ENCODE assay signal across 1 cellular context in genomic region chr5:111757582-111758283, GRCh38.
A peak's percentile ranks its signal among the peaks of the same experiment; 100 is the strongest.
TF ChIP-seq lines count a peak whose summit lies in the region.

No MANE protein-coding gene starts in this region.

TF ChIP-seq in HEK293, 187 proteins besides CTCF, POLR2A, EP300 and RAD21 (continued from another document and continues in another):
- TF ChIP-seq ZNF513 (tag by site-specific recombination; IDR thresholded peaks at IDR 0.05): no peak
- no peak for TF ChIP-seq ZNF157 (tag by site-specific recombination; IDR thresholded peaks at IDR 0.05)
- TF ChIP-seq, protein P1, sequence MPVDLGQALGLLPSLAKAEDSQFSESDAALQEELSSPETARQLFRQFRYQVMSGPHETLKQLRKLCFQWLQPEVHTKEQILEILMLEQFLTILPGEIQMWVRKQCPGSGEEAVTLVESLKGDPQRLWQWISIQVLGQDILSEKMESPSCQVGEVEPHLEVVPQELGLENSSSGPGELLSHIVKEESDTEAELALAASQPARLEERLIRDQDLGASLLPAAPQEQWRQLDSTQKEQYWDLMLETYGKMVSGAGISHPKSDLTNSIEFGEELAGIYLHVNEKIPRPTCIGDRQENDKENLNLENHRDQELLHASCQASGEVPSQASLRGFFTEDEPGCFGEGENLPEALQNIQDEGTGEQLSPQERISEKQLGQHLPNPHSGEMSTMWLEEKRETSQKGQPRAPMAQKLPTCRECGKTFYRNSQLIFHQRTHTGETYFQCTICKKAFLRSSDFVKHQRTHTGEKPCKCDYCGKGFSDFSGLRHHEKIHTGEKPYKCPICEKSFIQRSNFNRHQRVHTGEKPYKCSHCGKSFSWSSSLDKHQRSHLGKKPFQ (tag by site-specific recombination; IDR thresholded peaks at IDR 0.05): no peak
- peak; percentile 89 for TF ChIP-seq KLF10 (tag by site-specific recombination; IDR thresholded peaks at IDR 0.05)
- TF ChIP-seq ZNF132 (tag by site-specific recombination; IDR thresholded peaks at IDR 0.05; ENCODE audit: borderline replicate concordance): no peak
- no peak for TF ChIP-seq ZNF140 (tag by site-specific recombination; IDR thresholded peaks at IDR 0.05)
- no peak for TF ChIP-seq ZNF48 (tag by site-specific recombination; IDR thresholded peaks at IDR 0.05)
- no peak for TF ChIP-seq ZNF664 (tag by site-specific recombination; IDR thresholded peaks at IDR 0.05)
- no peak for TF ChIP-seq ZNF529 (tag by site-specific recombination; IDR thresholded peaks at IDR 0.05; ENCODE audit: insufficient replicate concordance)
- TF ChIP-seq TCF7L2 (IDR thresholded peaks at IDR 0.05; ENCODE audit: borderline replicate concordance, low read depth, low read length): no peak
- no peak for TF ChIP-seq ZNF830 (tag by site-specific recombination; IDR thresholded peaks at IDR 0.05; ENCODE audit: low read depth)
- TF ChIP-seq ZNF174 (tag by site-specific recombination; IDR thresholded peaks at IDR 0.05): no peak
- no peak for TF ChIP-seq ZNF76 (tag by site-specific recombination; IDR thresholded peaks at IDR 0.05; ENCODE audit: borderline replicate concordance, low read depth)
- no peak for TF ChIP-seq ZNF223 (tag by site-specific recombination; IDR thresholded peaks at IDR 0.05)
- TF ChIP-seq SCRT1 (tag by site-specific recombination; IDR thresholded peaks at IDR 0.05; ENCODE audit: borderline replicate concordance): no peak
- TF ChIP-seq ZNF677 (tag by site-specific recombination; IDR thresholded peaks at IDR 0.05): no peak
- no peak for TF ChIP-seq ZNF514 (tag by site-specific recombination; IDR thresholded peaks at IDR 0.05)
- no peak for TF ChIP-seq ZNF701 (tag by site-specific recombination; IDR thresholded peaks at IDR 0.05)
- no peak for TF ChIP-seq ZNF768 (tag by site-specific recombination; IDR thresholded peaks at IDR 0.05)
- TF ChIP-seq, protein P2, sequence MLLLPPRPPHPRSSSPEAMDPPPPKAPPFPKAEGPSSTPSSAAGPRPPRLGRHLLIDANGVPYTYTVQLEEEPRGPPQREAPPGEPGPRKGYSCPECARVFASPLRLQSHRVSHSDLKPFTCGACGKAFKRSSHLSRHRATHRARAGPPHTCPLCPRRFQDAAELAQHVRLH (tag by site-specific recombination; IDR thresholded peaks at IDR 0.05): peak; percentile 26; the same call in 1 of the 2 replicates
- TF ChIP-seq ZBTB44 (tag by site-specific recombination; IDR thresholded peaks at IDR 0.05): no peak
- peak; percentile 55; the same call in 1 of the 2 replicates for TF ChIP-seq ZBTB48 (tag by site-specific recombination; IDR thresholded peaks at IDR 0.05)
- TF ChIP-seq ZNF571 (tag by site-specific recombination; IDR thresholded peaks at IDR 0.05): no peak
- peak; percentile 52; the same call in 1 of the 2 replicates for TF ChIP-seq KLF8 (tag by site-specific recombination; IDR thresholded peaks at IDR 0.05)
- no peak for TF ChIP-seq ZSCAN16 (tag by site-specific recombination; IDR thresholded peaks at IDR 0.05)
- TF ChIP-seq ZNF155 (tag by site-specific recombination; IDR thresholded peaks at IDR 0.05): no peak
- TF ChIP-seq, protein P3, sequence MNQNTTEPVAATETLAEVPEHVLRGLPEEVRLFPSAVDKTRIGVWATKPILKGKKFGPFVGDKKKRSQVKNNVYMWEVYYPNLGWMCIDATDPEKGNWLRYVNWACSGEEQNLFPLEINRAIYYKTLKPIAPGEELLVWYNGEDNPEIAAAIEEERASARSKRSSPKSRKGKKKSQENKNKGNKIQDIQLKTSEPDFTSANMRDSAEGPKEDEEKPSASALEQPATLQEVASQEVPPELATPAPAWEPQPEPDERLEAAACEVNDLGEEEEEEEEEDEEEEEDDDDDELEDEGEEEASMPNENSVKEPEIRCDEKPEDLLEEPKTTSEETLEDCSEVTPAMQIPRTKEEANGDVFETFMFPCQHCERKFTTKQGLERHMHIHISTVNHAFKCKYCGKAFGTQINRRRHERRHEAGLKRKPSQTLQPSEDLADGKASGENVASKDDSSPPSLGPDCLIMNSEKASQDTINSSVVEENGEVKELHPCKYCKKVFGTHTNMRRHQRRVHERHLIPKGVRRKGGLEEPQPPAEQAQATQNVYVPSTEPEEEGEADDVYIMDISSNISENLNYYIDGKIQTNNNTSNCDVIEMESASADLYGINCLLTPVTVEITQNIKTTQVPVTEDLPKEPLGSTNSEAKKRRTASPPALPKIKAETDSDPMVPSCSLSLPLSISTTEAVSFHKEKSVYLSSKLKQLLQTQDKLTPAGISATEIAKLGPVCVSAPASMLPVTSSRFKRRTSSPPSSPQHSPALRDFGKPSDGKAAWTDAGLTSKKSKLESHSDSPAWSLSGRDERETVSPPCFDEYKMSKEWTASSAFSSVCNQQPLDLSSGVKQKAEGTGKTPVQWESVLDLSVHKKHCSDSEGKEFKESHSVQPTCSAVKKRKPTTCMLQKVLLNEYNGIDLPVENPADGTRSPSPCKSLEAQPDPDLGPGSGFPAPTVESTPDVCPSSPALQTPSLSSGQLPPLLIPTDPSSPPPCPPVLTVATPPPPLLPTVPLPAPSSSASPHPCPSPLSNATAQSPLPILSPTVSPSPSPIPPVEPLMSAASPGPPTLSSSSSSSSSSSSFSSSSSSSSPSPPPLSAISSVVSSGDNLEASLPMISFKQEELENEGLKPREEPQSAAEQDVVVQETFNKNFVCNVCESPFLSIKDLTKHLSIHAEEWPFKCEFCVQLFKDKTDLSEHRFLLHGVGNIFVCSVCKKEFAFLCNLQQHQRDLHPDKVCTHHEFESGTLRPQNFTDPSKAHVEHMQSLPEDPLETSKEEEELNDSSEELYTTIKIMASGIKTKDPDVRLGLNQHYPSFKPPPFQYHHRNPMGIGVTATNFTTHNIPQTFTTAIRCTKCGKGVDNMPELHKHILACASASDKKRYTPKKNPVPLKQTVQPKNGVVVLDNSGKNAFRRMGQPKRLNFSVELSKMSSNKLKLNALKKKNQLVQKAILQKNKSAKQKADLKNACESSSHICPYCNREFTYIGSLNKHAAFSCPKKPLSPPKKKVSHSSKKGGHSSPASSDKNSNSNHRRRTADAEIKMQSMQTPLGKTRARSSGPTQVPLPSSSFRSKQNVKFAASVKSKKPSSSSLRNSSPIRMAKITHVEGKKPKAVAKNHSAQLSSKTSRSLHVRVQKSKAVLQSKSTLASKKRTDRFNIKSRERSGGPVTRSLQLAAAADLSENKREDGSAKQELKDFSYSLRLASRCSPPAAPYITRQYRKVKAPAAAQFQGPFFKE (tag by site-specific recombination; IDR thresholded peaks at IDR 0.05; ENCODE audit: borderline replicate concordance): no peak
- TF ChIP-seq GLI4 (tag by site-specific recombination; IDR thresholded peaks at IDR 0.05): no peak
- no peak for TF ChIP-seq ZNF37A (tag by site-specific recombination; IDR thresholded peaks at IDR 0.05)
- TF ChIP-seq ZNF600 (tag by site-specific recombination; IDR thresholded peaks at IDR 0.05): peak; percentile 49; the same call in 1 of the 2 replicates
- peak; percentile 59 for TF ChIP-seq ZNF449 (tag by site-specific recombination; IDR thresholded peaks at IDR 0.05)
- TF ChIP-seq PATZ1 (tag by site-specific recombination; IDR thresholded peaks at IDR 0.05): peak; percentile 70
- no peak for TF ChIP-seq ZNF585B (tag by site-specific recombination; IDR thresholded peaks at IDR 0.05)
- peak; percentile 90 for TF ChIP-seq ZNF501 (tag by site-specific recombination; IDR thresholded peaks at IDR 0.05)
- TF ChIP-seq, protein P4, sequence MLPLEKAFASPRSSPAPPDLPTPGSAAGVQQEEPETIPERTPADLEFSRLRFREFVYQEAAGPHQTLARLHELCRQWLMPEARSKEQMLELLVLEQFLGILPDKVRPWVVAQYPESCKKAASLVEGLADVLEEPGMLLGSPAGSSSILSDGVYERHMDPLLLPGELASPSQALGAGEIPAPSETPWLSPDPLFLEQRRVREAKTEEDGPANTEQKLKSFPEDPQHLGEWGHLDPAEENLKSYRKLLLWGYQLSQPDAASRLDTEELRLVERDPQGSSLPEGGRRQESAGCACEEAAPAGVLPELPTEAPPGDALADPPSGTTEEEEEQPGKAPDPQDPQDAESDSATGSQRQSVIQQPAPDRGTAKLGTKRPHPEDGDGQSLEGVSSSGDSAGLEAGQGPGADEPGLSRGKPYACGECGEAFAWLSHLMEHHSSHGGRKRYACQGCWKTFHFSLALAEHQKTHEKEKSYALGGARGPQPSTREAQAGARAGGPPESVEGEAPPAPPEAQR (tag by site-specific recombination; IDR thresholded peaks at IDR 0.05): 0 out of 2 replicates have a peak, but pooled peaks have one; percentile 9
- no peak for TF ChIP-seq ZNF146 (tag by site-specific recombination; IDR thresholded peaks at IDR 0.05)
- TF ChIP-seq SP2 (tag by site-specific recombination; IDR thresholded peaks at IDR 0.05): peak; percentile 63
- no peak for TF ChIP-seq ZNF530 (tag by site-specific recombination; IDR thresholded peaks at IDR 0.05; ENCODE audit: low read depth)
- TF ChIP-seq ZNF292 (tag by site-specific recombination; IDR thresholded peaks at IDR 0.05; ENCODE audit: borderline replicate concordance, low read depth): no peak
- TF ChIP-seq, protein P5, sequence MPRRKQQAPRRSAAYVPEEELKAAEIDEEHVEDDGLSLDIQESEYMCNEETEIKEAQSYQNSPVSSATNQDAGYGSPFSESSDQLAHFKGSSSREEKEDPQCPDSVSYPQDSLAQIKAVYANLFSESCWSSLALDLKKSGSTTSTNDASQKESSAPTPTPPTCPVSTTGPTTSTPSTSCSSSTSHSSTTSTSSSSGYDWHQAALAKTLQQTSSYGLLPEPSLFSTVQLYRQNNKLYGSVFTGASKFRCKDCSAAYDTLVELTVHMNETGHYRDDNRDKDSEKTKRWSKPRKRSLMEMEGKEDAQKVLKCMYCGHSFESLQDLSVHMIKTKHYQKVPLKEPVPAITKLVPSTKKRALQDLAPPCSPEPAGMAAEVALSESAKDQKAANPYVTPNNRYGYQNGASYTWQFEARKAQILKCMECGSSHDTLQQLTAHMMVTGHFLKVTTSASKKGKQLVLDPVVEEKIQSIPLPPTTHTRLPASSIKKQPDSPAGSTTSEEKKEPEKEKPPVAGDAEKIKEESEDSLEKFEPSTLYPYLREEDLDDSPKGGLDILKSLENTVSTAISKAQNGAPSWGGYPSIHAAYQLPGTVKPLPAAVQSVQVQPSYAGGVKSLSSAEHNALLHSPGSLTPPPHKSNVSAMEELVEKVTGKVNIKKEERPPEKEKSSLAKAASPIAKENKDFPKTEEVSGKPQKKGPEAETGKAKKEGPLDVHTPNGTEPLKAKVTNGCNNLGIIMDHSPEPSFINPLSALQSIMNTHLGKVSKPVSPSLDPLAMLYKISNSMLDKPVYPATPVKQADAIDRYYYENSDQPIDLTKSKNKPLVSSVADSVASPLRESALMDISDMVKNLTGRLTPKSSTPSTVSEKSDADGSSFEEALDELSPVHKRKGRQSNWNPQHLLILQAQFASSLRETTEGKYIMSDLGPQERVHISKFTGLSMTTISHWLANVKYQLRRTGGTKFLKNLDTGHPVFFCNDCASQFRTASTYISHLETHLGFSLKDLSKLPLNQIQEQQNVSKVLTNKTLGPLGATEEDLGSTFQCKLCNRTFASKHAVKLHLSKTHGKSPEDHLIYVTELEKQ (tag by site-specific recombination; IDR thresholded peaks at IDR 0.05; ENCODE audit: borderline replicate concordance): no peak
- TF ChIP-seq ZNF248 (tag by site-specific recombination; IDR thresholded peaks at IDR 0.05): no peak
- TF ChIP-seq ZNF629 (tag by site-specific recombination; IDR thresholded peaks at IDR 0.05): no peak; the same call in none of the 2 replicates
